In the genomic region with DNA sequence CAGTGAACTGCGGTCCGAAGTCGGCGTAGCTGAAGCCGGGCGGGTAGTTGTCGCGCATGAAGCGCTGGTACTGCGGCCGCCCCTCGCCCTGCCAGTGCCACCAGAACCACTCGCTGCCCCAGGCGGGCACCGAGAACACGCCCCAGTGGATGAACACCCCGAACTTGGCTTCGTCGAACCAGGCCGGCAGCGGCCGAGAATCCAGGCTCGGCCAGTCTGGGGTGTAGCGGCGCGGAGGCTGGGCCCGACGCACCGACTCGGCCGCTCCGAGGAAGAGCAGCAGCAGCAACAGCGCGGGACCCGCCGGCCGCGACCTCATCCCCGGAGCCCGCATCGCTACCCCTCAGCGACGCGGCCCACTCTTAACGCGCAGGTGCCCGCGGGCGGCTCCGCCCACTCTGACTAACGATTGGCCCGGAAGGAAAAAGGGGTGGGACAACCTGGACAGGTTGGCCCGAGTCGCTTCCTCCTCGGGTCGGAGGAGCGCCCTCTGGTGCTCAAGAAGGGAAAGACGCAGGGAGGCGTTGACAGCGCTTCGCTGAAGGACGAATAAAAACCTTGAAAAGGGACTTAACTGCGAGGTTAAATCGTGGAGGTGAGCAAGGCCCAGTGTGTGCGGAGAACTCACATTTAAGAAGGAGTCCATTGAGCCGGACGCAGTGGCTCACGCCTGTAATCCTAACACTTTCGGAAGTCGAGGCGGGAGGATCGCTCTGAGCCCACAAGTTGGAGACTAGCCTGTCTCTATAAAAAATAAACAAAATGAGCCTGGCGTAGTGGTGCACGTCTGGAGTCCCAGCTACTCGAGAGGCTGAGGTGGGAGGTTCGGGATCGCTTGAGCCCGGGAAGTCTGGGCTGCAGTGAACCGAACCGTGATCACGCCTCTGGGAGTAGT, we compare ENCODE assay signal across 8 cellular contexts. TPM values are rescaled to one million over a fixed set of nuclear protein-coding genes. Genes with fewer than 3 reads are reported as not detected.
DNase-seq lines count a peak whose midpoint lies in the region; ATAC-seq, FAIRE-seq and TF ChIP-seq lines count a peak whose summit lies in the region.

A gene (minus strand): TSS at position 338 of the 895 bp plus-strand sequence. CDS start 4 bp downstream, at position 334.

- peak; percentile 96 for TF ChIP-seq CTCF in 22Rv1 (IDR thresholded peaks at IDR 0.05)
- TF ChIP-seq CTCF in brain (conservative IDR thresholded peaks at IDR 0.05), result peak; percentile 76 to 94

- ATAC-seq in GM18508 (IDR thresholded peaks at IDR 0.05; ENCODE audit: insufficient read depth, unreplicated experiment), result peak; percentile 51
- ATAC-seq in HG03025 (IDR thresholded peaks at IDR 0.05; ENCODE audit: low FRiP score, unreplicated experiment), result peak; percentile 87

- peak; percentile 97 for DNase-seq in NCI-H2081 (lab: John Stamatoyannopoulos, UW)
- DNase-seq in skeletal muscle cell (ENCODE audit: low read depth), result peak; percentile 41

- H3K36me3 Mint-ChIP-seq in brain, result peaks cover 23% of the 10 kb centered on the region

- peak within 1 kb of the TSS; percentile 70 for H3K27ac ChIP-seq in 22Rv1

- H3K4me3 Mint-ChIP-seq in brain, result peak within 1 kb of the TSS; percentile 77 to 92 (median 83)

- peak within 1 kb of the TSS; percentile 44 for H3K4me3 ChIP-seq in iPS-11a (ENCODE audit: low read depth, low read length)
- H3K4me3 ChIP-seq in skeletal muscle cell (ENCODE audit: low read depth, low read length), result peak within 1 kb of the TSS; percentile 61

- peaks cover 37% of the 10 kb centered on the region for H3K27me3 Mint-ChIP-seq in brain

- FAIRE-seq in TTC549 (lab: Jason Lieb, UNC), result peak; percentile 65

- H3K4me1 Mint-ChIP-seq in brain, result peaks cover 28% of the 10 kb centered on the region

- H3K9me3 Mint-ChIP-seq in brain, result peaks cover 0 to 7% (median 2%) of the 10 kb centered on the region in 5 experiments

- peak within 1 kb of the TSS in 4 of 5 experiments; percentile 10 to 84 (median 44) for H3K27ac Mint-ChIP-seq in brain

RNA-seq across cellular contexts. Expression of the gene that starts here (rescaled TPM):
- polyA plus RNA-seq in brain (ENCODE audit: insufficient read depth, low read depth, low replicate concordance), result 15.1 TPM

Comparison
In these comparisons a context has a peak if more than half of its experiments do, and no peak if none do; other contexts are left out.
1. Peak in every context shown above with its lines: DNase-seq, ATAC-seq, H3K4me3 ChIP-seq and H3K27ac ChIP-seq.